In genomic region chr19:41133260-41133659, GRCh38 we compare ENCODE assay signal across 17 cellular contexts. TPM values are rescaled to one million over a fixed set of nuclear protein-coding genes. Genes with fewer than 3 reads are reported as not detected.
"Had no signal": no experiment of that assay in that cellular context is flagged by ENCODE, and none has a peak within 500 bp of the region (broad histone marks: within the 10 kb centered on the region; RNA-seq: fewer than 3 reads in every experiment).

No MANE protein-coding gene starts in this region.

- H3K36me3 ChIP-seq: adrenal gland, vagina had no signal

- H3K27ac Mint-ChIP-seq: activated CD4-positive, alpha-beta memory T cell treated with anti-CD3 and anti-CD28 coated beads, Interleukin-2, amount 10 ng/mL, durations not matched to agents 7 days and 5 days; activated CD4-positive, alpha-beta T cell treated with anti-CD3 and anti-CD28 coated beads for 36 hours had no signal

- H3K4me1 ChIP-seq: adrenal gland had no signal

- H3K9me3 ChIP-seq: adrenal gland, body of pancreas, vagina had no signal

- DNase-seq: activated CD4-positive, alpha-beta memory T cell treated with anti-CD3 and anti-CD28 coated beads, Interleukin-2, amount 10 ng/mL, durations not matched to agents 7 days and 5 days; activated CD4-positive, alpha-beta T cell treated with anti-CD3 and anti-CD28 coated beads for 36 hours; activated naive CD4-positive, alpha-beta T cell treated with Interleukin-2 at 50 U/mL for 16 hours; adrenal gland; body of pancreas; central memory CD4-positive, alpha-beta T cell; cortex of kidney; effector CD8-positive, alpha-beta T cell; nephron progenitor cell; stimulated activated CD4-positive, alpha-beta T cell treated with anti-CD3 and anti-CD28 coated beads, Interleukin-4, amount 100 ng/mL, for 4 hours; SW 1271; T1000 had no signal

- H3K4me3 Mint-ChIP-seq: activated CD4-positive, alpha-beta T cell treated with anti-CD3 and anti-CD28 coated beads for 36 hours had no signal

- ATAC-seq: activated CD4-positive, alpha-beta T cell treated with anti-CD3 and anti-CD28 coated beads for 36 hours; body of pancreas had no signal

- H3K4me3 ChIP-seq: adrenal gland, body of pancreas, vagina had no signal

- H3K27ac ChIP-seq: adrenal gland, body of pancreas, vagina, VCaP had no signal

- H3K27me3 ChIP-seq: adrenal gland, body of pancreas, vagina had no signal

- H3K9me3 Mint-ChIP-seq: activated CD4-positive, alpha-beta memory T cell treated with anti-CD3 and anti-CD28 coated beads, Interleukin-2, amount 10 ng/mL, durations not matched to agents 7 days and 5 days; nephron progenitor cell had no signal

RNA-seq across cellular contexts. Expression of gene CYP2F1, which starts 19.0 kb away (rescaled TPM):
- total RNA-seq: activated CD4-positive, alpha-beta memory T cell treated with anti-CD3 and anti-CD28 coated beads, Interleukin-2, amount 10 ng/mL, durations not matched to agents 7 days and 5 days; activated CD4-positive, alpha-beta T cell treated with anti-CD3 and anti-CD28 coated beads for 36 hours; adrenal gland; body of pancreas; epithelial cell of proximal tubule; lung microvascular endothelial cell; osteocyte; vagina had no signal
- polyA plus RNA-seq: adrenal gland had no signal

RNA-seq across cellular contexts. Expression of gene CYP2A13, which starts 45.0 kb away (rescaled TPM):
- total RNA-seq: activated CD4-positive, alpha-beta memory T cell treated with anti-CD3 and anti-CD28 coated beads, Interleukin-2, amount 10 ng/mL, durations not matched to agents 7 days and 5 days; activated CD4-positive, alpha-beta T cell treated with anti-CD3 and anti-CD28 coated beads for 36 hours; adrenal gland; body of pancreas; epithelial cell of proximal tubule; lung microvascular endothelial cell; osteocyte; vagina had no signal
- polyA plus RNA-seq: adrenal gland had no signal

RNA-seq across cellular contexts. Expression of gene CYP2S1, which starts 59.8 kb away (rescaled TPM):
- total RNA-seq: lung microvascular endothelial cell, osteocyte had no signal
